ENCODE assay signal across 11 cellular contexts in genomic region chr17:8470447-8471047, GRCh38. TPM values are rescaled to one million over a fixed set of nuclear protein-coding genes. Genes with fewer than 3 reads are reported as not detected.
DNase-seq lines count a peak whose midpoint lies in the region; ATAC-seq, FAIRE-seq and TF ChIP-seq lines count a peak whose summit lies in the region.
"Had no signal": no experiment of that assay in that cellular context is flagged by ENCODE, and none has a peak within 500 bp of the region (broad histone marks: within the 10 kb centered on the region; RNA-seq: fewer than 3 reads in every experiment).

No MANE protein-coding gene starts in this region.

- H3K9me3 ChIP-seq in kidney (ENCODE audit: control insufficient read depth in 1 of 2, low read length in 2 of 2), result no peaks in the 10 kb centered on the region

- ATAC-seq in HG03469 (IDR thresholded peaks at IDR 0.05; ENCODE audit: unreplicated experiment), result no peak

- peak overlapping the region; percentile 2 to 17 for H3K4me3 ChIP-seq in kidney (ENCODE audit: low read length in 2 of 2)

- H3K27ac ChIP-seq in caudate nucleus (ENCODE audit: low read depth, low read length), result peak overlapping the region; percentile 40
- no peak overlapping the region for H3K27ac ChIP-seq in kidney (ENCODE audit: low read depth in 2 of 2, low read length in 2 of 2)
- H3K27ac ChIP-seq in substantia nigra (ENCODE audit: low read depth, low read length, poor library complexity, severe bottlenecking), result no peak overlapping the region

- no peak for FAIRE-seq in kidney (lab: Jason Lieb, UNC)
- no peak for FAIRE-seq in urothelium cell line (lab: Jason Lieb, UNC)
- FAIRE-seq: G401.6 had no signal

- DNase-seq in NCI-H2107 (lab: John Stamatoyannopoulos, UW), result peak; percentile 46
- peak in 32 of 61 donors; percentile 20 to 78 (median 48) for DNase-seq in caudate nucleus (lab: John Stamatoyannopoulos, UW)
- DNase-seq in kidney, result peak; percentile 86
- peak in 29 of 49 donors; percentile 13 to 90 (median 40) for DNase-seq in substantia nigra (lab: John Stamatoyannopoulos, UW)
- DNase-seq in NCI-H2081 treated with DMSO at 0.1 percent for 48 hours (lab: John Stamatoyannopoulos, UW), result no peak
- no peak for DNase-seq in glomerular visceral epithelial cell (ENCODE audit: extremely low spot score)
- no peak for DNase-seq in urothelium cell line (ENCODE audit: low spot score)
- DNase-seq: activated naive CD4-positive, alpha-beta T cell treated with anti-CD3 and anti-CD28 coated beads, Interleukin-2, amount 50 U/mL, for 16 hours; T-helper 2 cell had no signal

- TF ChIP-seq CTCF in kidney (IDR thresholded peaks at IDR 0.05; ENCODE audit: borderline replicate concordance, extremely low read depth, insufficient read depth), result no peak

- peaks cover 17 to 51% of the 10 kb centered on the region in 2 donors for H3K36me3 ChIP-seq in kidney (ENCODE audit: control insufficient read depth in 1 of 2, insufficient read depth in 2 of 2, low read length in 2 of 2)

- intact Hi-C loops in kidney (cut with DNase I), result no loop called here

- H3K4me1 ChIP-seq in kidney (ENCODE audit: control insufficient read depth in 1 of 2, insufficient read depth in 1 of 2, low read depth in 1 of 2, low read length in 2 of 2), result peaks cover 2 to 12% of the 10 kb centered on the region in 2 donors

- H3K9ac ChIP-seq in kidney (ENCODE audit: low read length in 2 of 2), result no peak overlapping the region

RNA-seq across cellular contexts. Expression of gene NDEL1, which starts 34.9 kb away (rescaled TPM):
- total RNA-seq in kidney, result 66.1 TPM
- polyA plus RNA-seq in kidney (ENCODE audit: insufficient read depth, low read depth, low replicate concordance), result 17.9 TPM

Comparison
In these comparisons a context has a peak if more than half of its experiments do, and no peak if none do; other contexts are left out.
1. DNase-seq: peak in NCI-H2107 (single experiment), caudate nucleus (32 of 61), kidney (single experiment) and substantia nigra (29 of 49); none in NCI-H2081 treated with DMSO at 0.1 percent for 48 hours (single experiment), glomerular visceral epithelial cell (single experiment) and urothelium cell line (single experiment).